26 cellular contexts compared by ENCODE assay signal in the genomic region with DNA sequence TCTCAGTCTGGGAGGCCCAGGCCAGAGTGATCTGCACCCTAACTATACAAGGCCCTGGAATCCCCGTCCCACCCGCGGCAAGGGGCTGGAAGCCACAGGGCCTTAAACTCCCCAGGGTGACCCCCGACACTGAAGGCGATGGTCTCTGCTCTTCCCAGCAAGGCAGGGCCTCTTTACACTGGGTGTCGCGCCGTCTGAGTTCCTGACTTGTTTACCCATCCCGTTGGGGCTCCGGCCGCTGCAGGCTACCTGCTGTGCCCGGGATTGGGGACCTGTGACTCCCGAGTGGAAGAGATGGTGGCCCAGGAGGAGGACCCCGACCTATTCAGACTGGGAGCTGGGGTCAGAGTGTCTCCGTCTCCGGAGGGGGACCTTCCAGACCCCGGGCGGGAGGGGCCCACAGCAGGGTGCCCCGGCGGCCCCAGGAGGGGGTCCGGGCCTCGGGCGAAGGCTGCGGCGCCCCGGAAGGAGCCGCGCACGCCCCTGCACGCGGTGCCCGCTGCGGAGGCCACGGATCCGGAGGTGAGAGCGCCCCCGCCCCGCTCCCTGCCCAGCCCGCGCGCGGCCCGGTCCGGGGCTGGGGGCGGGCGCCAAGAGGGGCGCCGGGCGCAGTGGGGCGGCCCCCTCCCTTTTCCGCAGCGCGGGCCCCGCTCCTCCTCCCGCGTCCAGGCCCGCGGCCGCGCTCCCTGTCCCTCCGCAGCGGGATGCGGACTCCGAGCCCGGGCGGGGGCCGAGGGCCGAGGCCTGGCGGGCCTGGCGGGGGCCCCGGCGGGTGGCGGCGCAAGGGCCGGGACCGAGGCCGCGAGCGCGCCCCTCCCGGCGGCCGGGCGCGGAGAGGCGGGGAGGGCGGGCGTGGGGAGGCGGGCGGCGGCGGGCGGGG. TPM values are rescaled to one million over a fixed set of nuclear protein-coding genes. Genes with fewer than 3 reads are reported as not detected.
DNase-seq lines count a peak whose midpoint lies in the region; ATAC-seq and TF ChIP-seq lines count a peak whose summit lies in the region.
"Had no signal": no experiment of that assay in that cellular context is flagged by ENCODE, and none has a peak within 500 bp of the region (broad histone marks: within the 10 kb centered on the region; RNA-seq: fewer than 3 reads in every experiment).

No MANE protein-coding gene starts in this region.

- H3K4me3 ChIP-seq in breast epithelium, result peak overlapping the region in 2 of 3 donors; percentile 40 to 56
- peak overlapping the region in 3 of 4 donors; percentile 30 to 32 (median 30) for H3K4me3 ChIP-seq in stomach
- no peak overlapping the region for H3K4me3 ChIP-seq in CD8-positive, alpha-beta T cell (ENCODE audit: low read depth, low read length)
- H3K4me3 ChIP-seq: psoas muscle, smooth muscle cell, vagina had no signal

- ATAC-seq in CD8-positive, alpha-beta T cell, result no peak
- ATAC-seq: effector memory CD8-positive, alpha-beta T cell; naive thymus-derived CD4-positive, alpha-beta T cell; psoas muscle had no signal

- H3K4me1 ChIP-seq in breast epithelium (no peaks in the 10 kb centered on the region), stomach (peaks cover 0 to 8% (median 3%) of the 10 kb centered on the region in 4 donors)
- H3K4me1 ChIP-seq in CD8-positive, alpha-beta T cell (ENCODE audit: insufficient read depth, low read length), result no peaks in the 10 kb centered on the region
- H3K4me1 ChIP-seq: psoas muscle, vagina had no signal

- H3K27me3 ChIP-seq in breast epithelium, result peaks cover 0 to 45% of the 10 kb centered on the region in 2 donors
- H3K27me3 ChIP-seq in stomach, result peaks cover 0 to 81% (median 38%) of the 10 kb centered on the region in 3 donors
- H3K27me3 ChIP-seq in CD8-positive, alpha-beta T cell (ENCODE audit: insufficient read depth, low read length), result no peaks in the 10 kb centered on the region
- H3K27me3 ChIP-seq: vagina had no signal

- POLR2A ChIA-PET in MCF 10A (lab: Yijun Ruan, JAX), result no interaction called here
- POLR2A ChIA-PET in CD8-positive, alpha-beta T cell (lab: Charles Lee), result no interaction called here

- intact Hi-C loops in breast epithelium (cut with DNase I; ENCODE audit: low total_unique reads) (no loop called here), MCF 10A (cut with micrococcal nuclease) (no loop called here), stomach (cut with DNase I; ENCODE audit: low total_unique reads) (no loop called here)
- intact Hi-C loops in CD8-positive, alpha-beta T cell (cut with DNase I, micrococcal nuclease), result no loop called here

- no peak overlapping the region for H3K27ac Mint-ChIP-seq in MCF 10A (ENCODE audit: low read depth, unreplicated experiment)
- H3K27ac Mint-ChIP-seq in CD8-positive, alpha-beta T cell, result no peak overlapping the region
- H3K27ac Mint-ChIP-seq: effector memory CD8-positive, alpha-beta T cell; memory B cell; naive thymus-derived CD4-positive, alpha-beta T cell had no signal

- BruUV-seq in MCF 10A (replicated peaks; lab: Mats Ljungman, UMichigan), result no TSS peak

- no peaks in the 10 kb centered on the region for H3K36me3 Mint-ChIP-seq in MCF 10A (ENCODE audit: insufficient read depth, unreplicated experiment)
- no peaks in the 10 kb centered on the region for H3K36me3 Mint-ChIP-seq in CD8-positive, alpha-beta T cell
- H3K36me3 Mint-ChIP-seq: memory B cell; naive thymus-derived CD4-positive, alpha-beta T cell had no signal

- H3K4me1 Mint-ChIP-seq in MCF 10A (ENCODE audit: insufficient read depth, unreplicated experiment), result no peaks in the 10 kb centered on the region
- H3K4me1 Mint-ChIP-seq in CD8-positive, alpha-beta T cell (ENCODE audit: low read depth), result peaks cover 3% of the 10 kb centered on the region
- H3K4me1 Mint-ChIP-seq: memory B cell had no signal

- TF ChIP-seq EP300 in stomach (IDR thresholded peaks at IDR 0.05), result no peak

- H3K36me3 ChIP-seq in breast epithelium (no peaks in the 10 kb centered on the region), stomach (no peaks in the 10 kb centered on the region)
- H3K36me3 ChIP-seq in CD8-positive, alpha-beta T cell (ENCODE audit: insufficient read depth, low read length), result no peaks in the 10 kb centered on the region
- H3K36me3 ChIP-seq: vagina had no signal

- H3K27ac ChIP-seq in breast epithelium (no peak overlapping the region), VCaP (peak overlapping the region; percentile 69; the same call in 1 of the 2 replicates), stomach (no peak overlapping the region)
- H3K27ac ChIP-seq in CD8-positive, alpha-beta T cell (ENCODE audit: low read depth, low read length), result no peak overlapping the region
- H3K27ac ChIP-seq: psoas muscle, vagina had no signal

- WGBS in stomach, 5 donors, result 12 to 56% (median 19%) methylated on average over 15 to 91 of the region's 93 CpGs

- no peak for TF ChIP-seq CTCF in breast epithelium (IDR thresholded peaks at IDR 0.05)
- TF ChIP-seq CTCF in MCF 10A (IDR thresholded peaks at IDR 0.05; ENCODE audit: unreplicated experiment), result no peak
- TF ChIP-seq CTCF in VCaP (conservative IDR thresholded peaks at IDR 0.05), result no peak
- no peak for TF ChIP-seq CTCF in stomach (IDR thresholded peaks at IDR 0.05)
- TF ChIP-seq CTCF in CD8-positive, alpha-beta T cell (IDR thresholded peaks at IDR 0.05), result no peak

- no peak overlapping the region for H3K4me3 Mint-ChIP-seq in MCF 10A (ENCODE audit: unreplicated experiment)
- H3K4me3 Mint-ChIP-seq in CD8-positive, alpha-beta T cell, result no peak overlapping the region
- H3K4me3 Mint-ChIP-seq: effector memory CD8-positive, alpha-beta T cell; memory B cell had no signal

- DNase-seq in breast epithelium (ENCODE audit: low spot score in 2 of 2) (no peak), MCF 10A (ENCODE audit: unreplicated experiment) (no peak), iPS-NIHi11 (ENCODE audit: low spot score) (peak; percentile 39), stomach (no peak), NCI-H446 (lab: John Stamatoyannopoulos, UW) (no peak), GM19238 (ENCODE audit: insufficient read length, low spot score) (no peak)
- DNase-seq in CD8-positive, alpha-beta T cell, result no peak
- DNase-seq: ACHN; activated CD4-positive, alpha-beta T cell treated with anti-CD3 and anti-CD28 coated beads, Interleukin-2, amount 50 U/mL, for 48 hours; activated naive CD4-positive, alpha-beta T cell treated with Interleukin-2 at 50 U/mL for 16 hours; C1 segment of cervical spinal cord; DMS153; effector memory CD8-positive, alpha-beta T cell; KBM-7; naive thymus-derived CD4-positive, alpha-beta T cell; NCI-H2081; OCI-M1; SHP77 treated with DMSO at 0.1 percent for 48 hours; stimulated activated CD4-positive, alpha-beta T cell treated with anti-CD3 and anti-CD28 coated beads, Interleukin-4, amount 100 ng/mL, for 24 hours; T-helper 1 cell had no signal

- CTCF ChIA-PET in MCF 10A (lab: Yijun Ruan, JAX), result no interaction called here
- CTCF ChIA-PET in CD8-positive, alpha-beta T cell (lab: Charles Lee), result no interaction called here

- peaks cover 76% of the 10 kb centered on the region for H3K27me3 Mint-ChIP-seq in MCF 10A (ENCODE audit: insufficient read depth, unreplicated experiment)
- peaks cover 43% of the 10 kb centered on the region for H3K27me3 Mint-ChIP-seq in CD8-positive, alpha-beta T cell (ENCODE audit: low read depth)

- no peaks in the 10 kb centered on the region for H3K9me3 ChIP-seq in breast epithelium
- H3K9me3 ChIP-seq in stomach, result no peaks in the 10 kb centered on the region
- H3K9me3 ChIP-seq in CD8-positive, alpha-beta T cell (ENCODE audit: low read length), result no peaks in the 10 kb centered on the region
- H3K9me3 ChIP-seq: psoas muscle, vagina had no signal

- H3K9me3 Mint-ChIP-seq in MCF 10A (ENCODE audit: unreplicated experiment), result no peaks in the 10 kb centered on the region
- no peaks in the 10 kb centered on the region for H3K9me3 Mint-ChIP-seq in CD8-positive, alpha-beta T cell
- H3K9me3 Mint-ChIP-seq: effector memory CD8-positive, alpha-beta T cell; memory B cell had no signal

- TF ChIP-seq POLR2A in breast epithelium (IDR thresholded peaks at IDR 0.05) (no peak), stomach (IDR thresholded peaks at IDR 0.05) (no peak)

RNA-seq across cellular contexts. Expression of gene MPPED1, which starts 0.5 kb away (rescaled TPM):
- total RNA-seq in breast epithelium (under 1 TPM in 1 of 3 donors, not detected in 2; 0.29 TPM), MCF 10A (2022) (not detected in 2 replicates), stomach (1 to 10 TPM in 1 of 5 donors, not detected in 4; 1.5 TPM)
- polyA plus RNA-seq in stomach, result under 1 TPM; 0.19 to 0.61 (median 0.33) TPM
- total RNA-seq in CD8-positive, alpha-beta T cell, result not detected
- total RNA-seq: naive thymus-derived CD4-positive, alpha-beta T cell; psoas muscle; smooth muscle cell; subcutaneous adipose tissue had no signal
- polyA plus RNA-seq: naive thymus-derived CD4-positive, alpha-beta T cell; smooth muscle cell had no signal
